Comparison of ENCODE assay signal across 8 cellular contexts in genomic region chr12:48851883-48852733, GRCh38. TPM values are rescaled to one million over a fixed set of nuclear protein-coding genes. Genes with fewer than 3 reads are reported as not detected.
DNase-seq lines count a peak whose midpoint lies in the region; ATAC-seq and TF ChIP-seq lines count a peak whose summit lies in the region.

Gene DDX23, minus strand, starts transcription at chr12:48852163. Its CDS starts 6,381 bp downstream, at chr12:48845782.

- POLR2A ChIA-PET in PC-9 (lab: Charles Lee; ENCODE audit: unreplicated experiment), result interaction anchor here (0.6 to 0.9 kb wide), 6 partner anchors 18 to 1605 kb away, joined by 3 to 21 read pairs (median 10); no protein-coding TSS in a partner anchor

- peaks cover 7% of the 10 kb centered on the region; the same call in 1 of the 2 replicates for H3F3A ChIP-seq in PC-9 (ENCODE audit: insufficient read depth, low read depth)

- H3K4me3 ChIP-seq in Jurkat, Clone E6-1 (ENCODE audit: low read length), result peak within 1 kb of the TSS; percentile 97
- H3K4me3 ChIP-seq in PC-9, result peak within 1 kb of the TSS; percentile 68
- H3K4me3 ChIP-seq in mucosa of stomach (ENCODE audit: low read length), result peak within 1 kb of the TSS; percentile 85

- H3K4me1 ChIP-seq in PC-9 (replicated peaks; ENCODE audit: insufficient read depth) (peaks cover 19% of the 10 kb centered on the region), mucosa of stomach (ENCODE audit: control insufficient read depth, insufficient read depth, low read length) (peaks cover 6% of the 10 kb centered on the region)

- peak; percentile 96 for ATAC-seq in GM21619 (IDR thresholded peaks at IDR 0.05; ENCODE audit: unreplicated experiment)

- DNase-seq in DMS153 (lab: John Stamatoyannopoulos, UW) (peak; percentile 96), PC-9 (peak; percentile 92 to 93), erythroblast (lab: John Stamatoyannopoulos, UW) (peak; percentile 97)
- peak; percentile 96 for DNase-seq in Jurkat, Clone E6-1 (ENCODE audit: low read depth, low spot score)
- peak; percentile 88 for DNase-seq in activated T-cell treated with anti-CD3 and anti-CD28 coated beads, Interleukin-2, amount 50 U/mL, for 1 hour
- DNase-seq in stimulated activated CD8-positive, alpha-beta memory T cell treated with anti-CD3 and anti-CD28 coated beads, Interleukin-7, amount 100 ng/mL, for 1 hour (ENCODE audit: low read depth in 2 of 2), result peak; percentile 82 to 83

- H3K9me2 ChIP-seq in PC-9 (ENCODE audit: insufficient read depth), result no peaks in the 10 kb centered on the region

- H3K79me2 ChIP-seq in PC-9 (ENCODE audit: low read depth), result peaks cover 44% of the 10 kb centered on the region

- peak within 1 kb of the TSS; percentile 92 for H3K4me2 ChIP-seq in PC-9

- peak within 1 kb of the TSS; percentile 93 for H3K9ac ChIP-seq in mucosa of stomach (ENCODE audit: low read length)

- peak within 1 kb of the TSS; percentile 78 for H2AFZ ChIP-seq in PC-9

- no peaks in the 10 kb centered on the region for H3K27me3 ChIP-seq in PC-9 (ENCODE audit: insufficient read depth, low read depth)
- no peaks in the 10 kb centered on the region for H3K27me3 ChIP-seq in mucosa of stomach (ENCODE audit: control insufficient read depth, insufficient read depth, low read length)

- H3K27ac ChIP-seq in PC-9, result peak within 1 kb of the TSS; percentile 45

- CTCF ChIA-PET in PC-9 (lab: Charles Lee), result interaction anchor here (0.6 to 1.7 kb wide), 10 partner anchors 30 to 889 kb away, joined by 3 to 19 read pairs (median 6); no protein-coding TSS in a partner anchor

- peaks cover 19% of the 10 kb centered on the region for H4K20me1 ChIP-seq in PC-9 (ENCODE audit: insufficient read depth)

- H3K36me3 ChIP-seq in PC-9 (ENCODE audit: low read depth) (no peaks in the 10 kb centered on the region), mucosa of stomach (ENCODE audit: control insufficient read depth, insufficient read depth, low read length) (no peaks in the 10 kb centered on the region)

- intact Hi-C loops in PC-9 (cut with micrococcal nuclease; ENCODE audit: unreplicated experiment), result loop anchor here (1.0 to 5.0 kb wide), 3 partner anchors 35 to 125 kb away; partner anchors contain the start of genes CACNB3 and WNT1

- TF ChIP-seq CTCF in PC-9 (conservative IDR thresholded peaks at IDR 0.05), result no peak

- TF ChIP-seq POLR2A in erythroblast (IDR thresholded peaks at IDR 0.05; ENCODE audit: low read length), result peak; percentile 84

- H3K9me3 ChIP-seq in PC-9 (ENCODE audit: insufficient read depth, low read depth) (no peaks in the 10 kb centered on the region), mucosa of stomach (ENCODE audit: control insufficient read depth, low read length) (no peaks in the 10 kb centered on the region)

- TSS peak; percentile 92 for BruUV-seq in PC-9 (replicated peaks; lab: Mats Ljungman, UMichigan)

RNA-seq across cellular contexts. Expression of gene DDX23, which starts in this region (rescaled TPM):
- polyA plus RNA-seq in Jurkat, Clone E6-1 (2012; ENCODE audit: insufficient read depth, insufficient read length), result 149 TPM
- 91.4 and 108 TPM in 2 replicates for total RNA-seq in PC-9 (2021)

Comparison
In these comparisons a context has a peak if more than half of its experiments do, and no peak if none do; other contexts are left out.
1. Peak in every context shown above with its lines: DNase-seq, ATAC-seq, H3K4me3 ChIP-seq and H3K27ac ChIP-seq.